ENCODE assay signal across 20 cellular contexts in genomic region chr7:91342402-91342801, GRCh38.
"Had no signal": no experiment of that assay in that cellular context is flagged by ENCODE, and none has a peak within 500 bp of the region (broad histone marks: within the 10 kb centered on the region; RNA-seq: fewer than 3 reads in every experiment).

No MANE protein-coding gene starts in this region.

- H3K4me1 ChIP-seq: uterus had no signal

- H3K4me3 ChIP-seq: right atrium auricular region, thyroid gland, uterus had no signal

- DNase-seq: activated CD4-positive, alpha-beta T cell treated with anti-CD3 and anti-CD28 coated beads for 1 hour; activated CD4-positive, alpha-beta T cell treated with anti-CD3 and anti-CD28 coated beads, Interleukin-2, amount 50 U/mL, for 1 hour; activated CD8-positive, alpha-beta T cell treated with anti-CD3 and anti-CD28 coated beads, Interleukin-2, amount 10 ng/mL, durations not matched to agents 7 days and 5 days; activated gamma-delta T cell; activated naive CD4-positive, alpha-beta T cell treated with anti-CD3 and anti-CD28 coated beads, Interleukin-2, amount 50 U/mL, for 16 hours; activated naive CD8-positive, alpha-beta T cell treated with anti-CD3 and anti-CD28 coated beads, Interleukin-2, amount 50 U/mL, for 24 hours; effector CD4-positive, alpha-beta T cell; erythroblast; foreskin fibroblast; immature natural killer cell; kidney glomerular epithelial cell; left ventricle myocardium superior; stimulated activated CD4-positive, alpha-beta T cell treated with anti-CD3 and anti-CD28 coated beads, Interleukin-12 subunit alpha, Interleukin-12 subunit beta, amount 100 ng/mL, for 4 hours; stimulated activated CD4-positive, alpha-beta T cell treated with anti-CD3 and anti-CD28 coated beads, Interleukin-1b, Interleukin-23, amount 100 ng/mL, for 48 hours; substantia nigra; T-cell; thyroid gland; uterus; WERI-Rb-1 had no signal

- H3K9me3 ChIP-seq: right atrium auricular region, thyroid gland, uterus had no signal

- ATAC-seq: activated CD8-positive, alpha-beta T cell treated with anti-CD3 and anti-CD28 coated beads, Interleukin-2, amount 10 ng/mL, durations not matched to agents 7 days and 5 days; activated naive CD8-positive, alpha-beta T cell treated with anti-CD3 and anti-CD28 coated beads, Interleukin-2, amount 50 U/mL, for 24 hours; left ventricle myocardium superior; T-cell had no signal

- H3K36me3 ChIP-seq: right atrium auricular region, thyroid gland, uterus, WERI-Rb-1 had no signal

- H3K27me3 ChIP-seq: right atrium auricular region, thyroid gland, uterus had no signal

- H3K27ac ChIP-seq: right atrium auricular region, uterus, WERI-Rb-1 had no signal
